8 cellular contexts compared by ENCODE assay signal in the genomic region with DNA sequence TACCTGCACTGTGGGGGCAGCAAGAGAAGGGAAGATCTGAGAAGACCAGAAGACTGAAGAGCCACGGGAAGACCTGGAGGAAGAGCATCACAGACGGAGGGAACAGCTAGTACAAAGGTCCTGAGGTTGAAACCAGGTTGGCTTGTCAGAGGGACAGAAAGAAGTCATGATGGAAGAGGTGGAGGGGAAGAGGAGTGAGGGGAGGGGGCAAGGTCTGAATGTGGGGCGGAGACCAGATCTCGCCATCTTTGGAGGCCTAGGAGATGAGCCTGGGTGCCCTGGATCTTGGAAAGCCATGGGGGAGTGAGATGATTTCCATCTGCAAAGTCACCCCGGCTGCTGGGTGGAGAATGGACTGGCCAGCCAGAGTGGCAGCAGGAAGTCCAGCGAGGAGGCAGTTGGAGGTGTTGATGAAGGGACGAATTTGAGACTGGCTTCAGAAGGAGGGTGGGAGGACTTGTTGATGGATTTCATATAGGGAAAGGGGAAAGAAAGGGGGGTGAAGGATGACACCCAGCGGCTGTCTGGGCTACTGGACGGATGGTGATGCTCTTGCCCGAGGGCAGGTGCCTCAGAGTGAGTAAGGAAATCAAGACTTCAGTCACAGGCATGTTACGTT. TPM values are rescaled to one million over a fixed set of nuclear protein-coding genes. Genes with fewer than 3 reads are reported as not detected.
DNase-seq lines count a peak whose midpoint lies in the region; ATAC-seq and TF ChIP-seq lines count a peak whose summit lies in the region.

No MANE protein-coding gene starts in this region.

- H3K27me3 ChIP-seq in RWPE2 (ENCODE audit: insufficient read depth, poor library complexity, severe bottlenecking) (no peaks in the 10 kb centered on the region), esophagus (ENCODE audit: control insufficient read depth in 1 of 2, insufficient read depth in 2 of 2, low read length in 2 of 2) (no peaks in the 10 kb centered on the region), skeletal muscle tissue (ENCODE audit: control insufficient read depth in 3 of 3, insufficient read depth in 3 of 3, low read length in 3 of 3) (no peaks in the 10 kb centered on the region)

- peaks cover 2% of the 10 kb centered on the region; the same call in 1 of the 2 replicates for H3K4me1 ChIP-seq in ES-I3 (ENCODE audit: insufficient read depth, low read length)
- peaks cover 21% of the 10 kb centered on the region for H3K4me1 ChIP-seq in RWPE2 (ENCODE audit: insufficient read depth, poor library complexity, severe bottlenecking)
- peaks cover 0 to 5% of the 10 kb centered on the region in 2 donors for H3K4me1 ChIP-seq in esophagus (ENCODE audit: control insufficient read depth in 2 of 2, insufficient read depth in 2 of 2, low read length in 1 of 2)
- peaks cover 8 to 11% (median 9%) of the 10 kb centered on the region in 3 donors for H3K4me1 ChIP-seq in skeletal muscle tissue (ENCODE audit: control insufficient read depth in 3 of 3, insufficient read depth in 3 of 3, low read length in 3 of 3)

- peak; percentile 25 for ATAC-seq in RWPE2 (ENCODE audit: low read depth)
- ATAC-seq in HG03571 (IDR thresholded peaks at IDR 0.05; ENCODE audit: unreplicated experiment) = no peak

- peak; percentile 87 for DNase-seq in RWPE2 (ENCODE audit: low spot score)
- no peak for DNase-seq in NCI-H748 treated with DMSO at 0.1 percent for 48 hours (lab: John Stamatoyannopoulos, UW)
- DNase-seq in stimulated activated CD4-positive, alpha-beta T cell treated with anti-CD3 and anti-CD28 coated beads, Interleukin-15, amount 100 ng/mL, for 24 hours = no peak
- DNase-seq in NCI-H128 (lab: John Stamatoyannopoulos, UW; ENCODE audit: unreplicated experiment) = no peak

- H3K4me3 ChIP-seq in RWPE2 (ENCODE audit: severe bottlenecking) (no peak overlapping the region), esophagus (ENCODE audit: low read depth in 1 of 2, low read length in 2 of 2) (no peak overlapping the region), skeletal muscle tissue (ENCODE audit: low read length in 3 of 3) (no peak overlapping the region)

- TF ChIP-seq CTCF in RWPE2 (IDR thresholded peaks at IDR 0.05; ENCODE audit: poor library complexity, severe bottlenecking) = peak; percentile 38

- H3K9me3 ChIP-seq in ES-I3 (ENCODE audit: control insufficient read depth, insufficient read depth, low read length) = no peaks in the 10 kb centered on the region
- no peaks in the 10 kb centered on the region for H3K9me3 ChIP-seq in RWPE2 (ENCODE audit: severe bottlenecking)
- no peaks in the 10 kb centered on the region for H3K9me3 ChIP-seq in esophagus (ENCODE audit: control insufficient read depth in 2 of 2, insufficient read depth in 1 of 2, low read depth in 1 of 2, low read length in 1 of 2)
- no peaks in the 10 kb centered on the region for H3K9me3 ChIP-seq in skeletal muscle tissue (ENCODE audit: control insufficient read depth in 3 of 3, low read length in 3 of 3)

- H3K27ac ChIP-seq in RWPE2 (ENCODE audit: poor library complexity, severe bottlenecking) (peak overlapping the region; percentile 100), esophagus (ENCODE audit: low read depth in 2 of 2, low read length in 1 of 2) (peak overlapping the region; percentile 91 to 97), skeletal muscle tissue (ENCODE audit: low read depth, low read length) (peak overlapping the region; percentile 84)

- 84 to 88% methylated on average over 11 of the region's 11 CpGs for WGBS in esophagus, 2 donors

- H3K9ac ChIP-seq in ES-I3 (ENCODE audit: low read depth, low read length) (peak overlapping the region; percentile 59; the same call in 1 of the 2 replicates), skeletal muscle tissue (ENCODE audit: low read depth in 1 of 3, low read length in 3 of 3) (no peak overlapping the region)

- no peaks in the 10 kb centered on the region for H3K36me3 ChIP-seq in ES-I3 (ENCODE audit: insufficient read depth, low read length)
- no peaks in the 10 kb centered on the region for H3K36me3 ChIP-seq in RWPE2 (ENCODE audit: low read depth)
- H3K36me3 ChIP-seq in esophagus (ENCODE audit: control insufficient read depth in 2 of 2, insufficient read depth in 2 of 2, low read length in 1 of 2) = no peaks in the 10 kb centered on the region
- no peaks in the 10 kb centered on the region for H3K36me3 ChIP-seq in skeletal muscle tissue (ENCODE audit: control insufficient read depth in 3 of 3, insufficient read depth in 3 of 3, low read length in 3 of 3)

RNA-seq across cellular contexts. Expression of a gene that starts 14.6 kb away (rescaled TPM):
- 1,000 to 10,000 TPM; 1,354 to 1,419 TPM for polyA plus RNA-seq in esophagus
- total RNA-seq in skeletal muscle tissue = 1,198 TPM

RNA-seq across cellular contexts. Expression of a gene that starts 59.9 kb away (rescaled TPM):
- 1 to 10 TPM; 8.8 to 9.0 TPM for polyA plus RNA-seq in esophagus
- 8.9 TPM for total RNA-seq in skeletal muscle tissue
